Comparison of ENCODE assay signal across 10 cellular contexts in genomic region chr2:8645176-8645831, GRCh38.
"Had no signal": no experiment of that assay in that cellular context is flagged by ENCODE, and none has a peak within 500 bp of the region (broad histone marks: within the 10 kb centered on the region; RNA-seq: fewer than 3 reads in every experiment).

No MANE protein-coding gene starts in this region.

- ATAC-seq: gastroesophageal sphincter had no signal

- H3K36me3 ChIP-seq: cardiac muscle cell, gastroesophageal sphincter, tibial nerve had no signal

- H3K27ac ChIP-seq: cardiac muscle cell, gastroesophageal sphincter had no signal

- H3K27me3 ChIP-seq: cardiac muscle cell, gastroesophageal sphincter, tibial nerve had no signal

- DNase-seq: activated naive CD4-positive, alpha-beta T cell treated with anti-CD3 and anti-CD28 coated beads, Interleukin-2, amount 50 U/mL, for 16 hours; activated T-cell treated with anti-CD3 and anti-CD28 coated beads, Interleukin-2, amount 50 U/mL, for 24 hours; mesendoderm; stimulated activated CD4-positive, alpha-beta T cell treated with anti-CD3 and anti-CD28 coated beads, Interleukin-12 subunit alpha, Interleukin-12 subunit beta, amount 100 ng/mL, for 4 hours had no signal

- H3K4me3 ChIP-seq: cardiac muscle cell, gastroesophageal sphincter, tibial nerve had no signal

- H3K27ac Mint-ChIP-seq: activated CD4-positive, alpha-beta memory T cell treated with anti-CD3 and anti-CD28 coated beads, Interleukin-2, amount 10 ng/mL, durations not matched to agents 7 days and 5 days; activated T-cell treated with anti-CD3 and anti-CD28 coated beads, Interleukin-2, amount 50 U/mL, for 24 hours; stimulated activated effector memory CD8-positive, alpha-beta T cell treated with anti-CD3 and anti-CD28 coated beads, Interleukin-12 subunit alpha, Interleukin-12 subunit beta, amount 100 ng/mL, for 72 hours had no signal

- H3K27me3 Mint-ChIP-seq: activated CD4-positive, alpha-beta memory T cell treated with anti-CD3 and anti-CD28 coated beads, Interleukin-2, amount 10 ng/mL, durations not matched to agents 7 days and 5 days; activated T-cell treated with anti-CD3 and anti-CD28 coated beads, Interleukin-2, amount 50 U/mL, for 24 hours had no signal

- H3K9me3 ChIP-seq: gastroesophageal sphincter, tibial nerve had no signal

- H3K36me3 Mint-ChIP-seq: stimulated activated effector memory CD8-positive, alpha-beta T cell treated with anti-CD3 and anti-CD28 coated beads, Interleukin-12 subunit alpha, Interleukin-12 subunit beta, amount 100 ng/mL, for 72 hours had no signal

- H3K9me3 Mint-ChIP-seq: activated T-cell treated with anti-CD3 and anti-CD28 coated beads, Interleukin-2, amount 50 U/mL, for 24 hours; nephron; stimulated activated effector memory CD8-positive, alpha-beta T cell treated with anti-CD3 and anti-CD28 coated beads, Interleukin-12 subunit alpha, Interleukin-12 subunit beta, amount 100 ng/mL, for 72 hours had no signal

- H3K4me3 Mint-ChIP-seq: activated CD4-positive, alpha-beta memory T cell treated with anti-CD3 and anti-CD28 coated beads, Interleukin-2, amount 10 ng/mL, durations not matched to agents 7 days and 5 days; activated T-cell treated with anti-CD3 and anti-CD28 coated beads, Interleukin-2, amount 50 U/mL, for 24 hours; nephron; stimulated activated effector memory CD8-positive, alpha-beta T cell treated with anti-CD3 and anti-CD28 coated beads, Interleukin-12 subunit alpha, Interleukin-12 subunit beta, amount 100 ng/mL, for 72 hours had no signal
